24 cellular contexts compared by ENCODE assay signal in the genomic region with DNA sequence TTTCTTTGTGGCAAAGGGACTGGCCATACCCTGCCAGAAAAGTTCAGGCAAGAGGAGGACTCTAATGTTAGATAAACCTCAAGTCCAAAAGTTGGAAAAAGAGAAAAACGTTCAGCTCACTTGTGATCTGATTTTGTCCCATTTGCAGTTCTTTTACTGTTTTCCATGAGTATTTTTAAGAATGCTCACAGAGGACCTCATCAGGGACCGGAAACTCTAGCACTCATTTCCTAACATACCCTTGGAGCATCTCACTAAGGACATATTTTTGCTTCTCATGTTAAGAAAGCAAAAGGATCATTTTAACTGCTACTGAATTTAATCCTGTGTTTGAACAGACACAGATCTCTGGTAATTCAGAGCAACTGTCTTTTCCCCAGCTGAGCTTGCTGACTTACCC. TPM values are rescaled to one million over a fixed set of nuclear protein-coding genes. Genes with fewer than 3 reads are reported as not detected.
A peak's percentile ranks its signal among the peaks of the same experiment; 100 is the strongest.
DNase-seq lines count a peak whose midpoint lies in the region; ATAC-seq, FAIRE-seq and TF ChIP-seq lines count a peak whose summit lies in the region.
"Had no signal": no experiment of that assay in that cellular context is flagged by ENCODE, and none has a peak within 500 bp of the region (broad histone marks: within the 10 kb centered on the region; RNA-seq: fewer than 3 reads in every experiment).

No MANE protein-coding gene starts in this region.

- H4K8ac ChIP-seq in mesendoderm (ENCODE audit: low read depth, low read length): no peak overlapping the region

- H3K9ac ChIP-seq in mesendoderm (ENCODE audit: low read length) (no peak overlapping the region), smooth muscle cell (ENCODE audit: low read depth) (no peak overlapping the region)

- H3K79me2 ChIP-seq in mesendoderm (ENCODE audit: control insufficient read depth, insufficient read depth, low read length): no peaks in the 10 kb centered on the region
- H3K79me2 ChIP-seq in smooth muscle cell (ENCODE audit: low read depth): no peaks in the 10 kb centered on the region

- no peak overlapping the region for H2BK120ac ChIP-seq in mesendoderm (ENCODE audit: low read depth, low read length)

- peaks cover 3% of the 10 kb centered on the region for H3K79me1 ChIP-seq in mesendoderm (ENCODE audit: low read length)

- H3K27me3 Mint-ChIP-seq in CD14-positive monocyte (ENCODE audit: low read depth in 3 of 3): no peaks in the 10 kb centered on the region

- peaks cover 11% of the 10 kb centered on the region for H3F3A ChIP-seq in smooth muscle cell (ENCODE audit: low read depth)

- no peak for DNase-seq in D721Med (ENCODE audit: insufficient read length, low spot score)
- no peak for DNase-seq in coronary artery (ENCODE audit: low spot score)
- no peak for DNase-seq in mesendoderm
- no peak for DNase-seq in smooth muscle cell (lab: John Stamatoyannopoulos, UW; ENCODE audit: unreplicated experiment)
- no peak for DNase-seq in GM12892 (ENCODE audit: insufficient read length)
- no peak for DNase-seq in amygdala (lab: John Stamatoyannopoulos, UW)
- no peak for DNase-seq in CD14-positive monocyte (ENCODE audit: low spot score)
- DNase-seq: activated B cell treated with CpG ODN at 0.5 μM for 24 hours; activated CD4-positive, alpha-beta T cell treated with anti-CD3 and anti-CD28 coated beads, Interleukin-2, amount 50 U/mL, for 4 hours; activated effector memory CD4-positive, alpha-beta T cell treated with Interleukin-2 at 50 U/mL for 16 hours; body of pancreas; CD4-positive, alpha-beta memory T cell; DMS153; effector memory CD4-positive, alpha-beta T cell; HFFc6; NCI-H1694; NCI-H2227 treated with DMSO at 0.1 percent for 48 hours; retina; stimulated activated naive CD8-positive, alpha-beta T cell treated with anti-CD3 and anti-CD28 coated beads, Interleukin-15, amount 100 ng/mL, for 72 hours; T1000 had no signal

- H3K27ac Mint-ChIP-seq in CD14-positive monocyte: peak overlapping the region in 1 of 7 donors; percentile 66
- H3K27ac Mint-ChIP-seq: activated B cell treated with CpG ODN at 0.5 μM for 24 hours; CD4-positive, alpha-beta memory T cell; HFFc6; stimulated activated naive CD8-positive, alpha-beta T cell treated with anti-CD3 and anti-CD28 coated beads, Interleukin-15, amount 100 ng/mL, for 72 hours had no signal

- H3K4ac ChIP-seq in mesendoderm (ENCODE audit: low read depth, low read length): no peak overlapping the region

- H3K27ac ChIP-seq in coronary artery (peak overlapping the region in 1 of 2 donors; percentile 84), mesendoderm (ENCODE audit: low read depth, low read length) (no peak overlapping the region), smooth muscle cell (ENCODE audit: low read depth) (no peak overlapping the region)
- H3K27ac ChIP-seq: body of pancreas, neutrophil had no signal

- ATAC-seq in GM19328 (IDR thresholded peaks at IDR 0.05; ENCODE audit: unreplicated experiment): no peak
- ATAC-seq: body of pancreas; left lobe of liver; stimulated activated naive CD8-positive, alpha-beta T cell treated with anti-CD3 and anti-CD28 coated beads, Interleukin-15, amount 100 ng/mL, for 72 hours had no signal

- H3K27me3 ChIP-seq in mesendoderm (ENCODE audit: insufficient read depth, low read length, poor library complexity) (no peaks in the 10 kb centered on the region), smooth muscle cell (ENCODE audit: low read depth) (no peaks in the 10 kb centered on the region)
- H3K27me3 ChIP-seq: body of pancreas, neutrophil had no signal

- no peaks in the 10 kb centered on the region for H4K20me1 ChIP-seq in smooth muscle cell (ENCODE audit: low read depth)

- peaks cover 43% of the 10 kb centered on the region for H3K4me1 Mint-ChIP-seq in CD14-positive monocyte
- H3K4me1 Mint-ChIP-seq: activated B cell treated with CpG ODN at 0.5 μM for 24 hours; CD4-positive, alpha-beta memory T cell; stimulated activated naive CD8-positive, alpha-beta T cell treated with anti-CD3 and anti-CD28 coated beads, Interleukin-15, amount 100 ng/mL, for 72 hours had no signal

- H3K4me1 ChIP-seq in mesendoderm (ENCODE audit: control insufficient read depth, low read depth, low read length) (peaks cover 8% of the 10 kb centered on the region), smooth muscle cell (ENCODE audit: low read depth) (peaks cover 12% of the 10 kb centered on the region)
- H3K4me1 ChIP-seq: body of pancreas had no signal

- WGBS in mesendoderm (ENCODE audit: extremely low coverage, insufficient coverage, low lambda C conversion rate): no CpG with 5 or more reads among the region's 2 CpGs
- 77% methylated on average over 2 of the region's 2 CpGs for WGBS in smooth muscle cell (ENCODE audit: low lambda C conversion rate)

- peaks cover 0 to 7% (median 6%) of the 10 kb centered on the region in 7 donors for H3K9me3 Mint-ChIP-seq in CD14-positive monocyte
- H3K9me3 Mint-ChIP-seq: activated B cell treated with CpG ODN at 0.5 μM for 24 hours, HFFc6 had no signal

- H3K9me3 ChIP-seq in smooth muscle cell (replicated peaks; ENCODE audit: low read depth): no peaks in the 10 kb centered on the region
- H3K9me3 ChIP-seq: body of pancreas, neutrophil had no signal

- H3K4me3 Mint-ChIP-seq in CD14-positive monocyte: peak overlapping the region in 1 of 2 donors; percentile 76
- H3K4me3 Mint-ChIP-seq: activated B cell treated with CpG ODN at 0.5 μM for 24 hours; CD4-positive, alpha-beta memory T cell; HFFc6; stimulated activated naive CD8-positive, alpha-beta T cell treated with anti-CD3 and anti-CD28 coated beads, Interleukin-15, amount 100 ng/mL, for 72 hours had no signal

- H3K18ac ChIP-seq in mesendoderm (ENCODE audit: low read length): no peak overlapping the region

- TF ChIP-seq POLR2A in GM12892 (IDR thresholded peaks at IDR 0.05; ENCODE audit: low read depth, low read length): no peak

- H2AFZ ChIP-seq in smooth muscle cell (ENCODE audit: low read depth): no peak overlapping the region

- intact Hi-C loops in CD14-positive monocyte (cut with micrococcal nuclease): loop anchor here in 1 of 2 donors (10.0 kb wide), 1 partner anchor 73 kb away; no protein-coding TSS in a partner anchor

- FAIRE-seq in D721Med (lab: Jason Lieb, UNC): peak; percentile 87
- FAIRE-seq in GM12892 (lab: Jason Lieb, UNC): no peak
- FAIRE-seq: G401.6 had no signal

- H2AK5ac ChIP-seq in mesendoderm (ENCODE audit: low read length): no peak overlapping the region

- TF ChIP-seq CTCF in D721Med (IDR thresholded peaks at IDR 0.05; ENCODE audit: insufficient read depth, missing control alignments) (no peak), coronary artery (IDR thresholded peaks at IDR 0.05) (no peak), smooth muscle cell (IDR thresholded peaks at IDR 0.05; ENCODE audit: borderline replicate concordance, insufficient read depth, poor library complexity, severe bottlenecking) (no peak), CD14-positive monocyte (IDR thresholded peaks at IDR 0.05) (no peak)

- H4K5ac ChIP-seq in mesendoderm (ENCODE audit: low read length): no peak overlapping the region

- peak overlapping the region; percentile 59 for H3K4me3 ChIP-seq in coronary artery
- H3K4me3 ChIP-seq in mesendoderm (ENCODE audit: low read length): no peak overlapping the region
- H3K4me3 ChIP-seq in smooth muscle cell: peak overlapping the region; percentile 8
- H3K4me3 ChIP-seq: body of pancreas had no signal

- H3K36me3 Mint-ChIP-seq in CD14-positive monocyte: peaks cover 0 to 1% of the 10 kb centered on the region in 2 donors
- H3K36me3 Mint-ChIP-seq: CD4-positive, alpha-beta memory T cell had no signal

- no peak overlapping the region for H2BK5ac ChIP-seq in mesendoderm (ENCODE audit: low read length)

- H3K56ac ChIP-seq in mesendoderm (ENCODE audit: low read length): peak overlapping the region; percentile 30

- H3K36me3 ChIP-seq in mesendoderm (ENCODE audit: control insufficient read depth, insufficient read depth, low read length) (no peaks in the 10 kb centered on the region), smooth muscle cell (ENCODE audit: low read depth) (no peaks in the 10 kb centered on the region)
- H3K36me3 ChIP-seq: neutrophil had no signal

- no peak overlapping the region for H3K4me2 ChIP-seq in mesendoderm (ENCODE audit: low read length)
- H3K4me2 ChIP-seq in smooth muscle cell: peak overlapping the region; percentile 63

- H3K23ac ChIP-seq in mesendoderm (ENCODE audit: low read length): no peak overlapping the region

- no peak overlapping the region for H2BK15ac ChIP-seq in mesendoderm (replicated peaks; ENCODE audit: low read depth)

RNA-seq across cellular contexts. Expression of gene COLEC12, which starts 42.5 kb away (rescaled TPM):
- 7.5 TPM for polyA plus RNA-seq in mesendoderm (2013, experiment 1 of 2)
- 7.4 TPM for polyA plus RNA-seq in mesendoderm (2013, experiment 2 of 2)
- 10.8 and 13.8 TPM in 2 replicates for total RNA-seq in smooth muscle cell
- polyA plus RNA-seq in smooth muscle cell (10.5 and 13.7 TPM in 2 replicates), CD14-positive monocyte (under 1 TPM; 0.35 to 0.47 TPM)
- not detected for polyA plus RNA-seq in GM12892 (2012; ENCODE audit: missing spikeins)
- total RNA-seq: activated B cell treated with CpG ODN at 0.5 μM for 24 hours had no signal
- polyA plus RNA-seq: CD4-positive, alpha-beta memory T cell had no signal
